26 cellular contexts compared by ENCODE assay signal in genomic region chr3:127034990-127035652, GRCh38. TPM values are rescaled to one million over a fixed set of nuclear protein-coding genes. Genes with fewer than 3 reads are reported as not detected.
A peak's percentile ranks its signal among the peaks of the same experiment; 100 is the strongest.
DNase-seq lines count a peak whose midpoint lies in the region; ATAC-seq, FAIRE-seq and TF ChIP-seq lines count a peak whose summit lies in the region.
"Had no signal": no experiment of that assay in that cellular context is flagged by ENCODE, and none has a peak within 500 bp of the region (broad histone marks: within the 10 kb centered on the region; RNA-seq: fewer than 3 reads in every experiment).

No MANE protein-coding gene starts in this region.

- TF ChIP-seq CTCF in GM12878 (IDR thresholded peaks at IDR 0.05 in 2 of 3, conservative IDR thresholded peaks at IDR 0.05 in 1 of 3; ENCODE audit: control insufficient read depth in 2 of 3, extremely low read depth in 1 of 3, insufficient read depth in 1 of 3, low read depth in 3 of 3, low read length in 3 of 3) (no peak), left ventricle myocardium inferior (IDR thresholded peaks at IDR 0.05; ENCODE audit: borderline replicate concordance) (no peak), ovary (IDR thresholded peaks at IDR 0.05) (no peak), type B pancreatic cell (conservative IDR thresholded peaks at IDR 0.05) (no peak), Calu3 (IDR thresholded peaks at IDR 0.05; ENCODE audit: unreplicated experiment) (no peak)

- H3F3A ChIP-seq in GM23248 (ENCODE audit: insufficient read depth), result no peaks in the 10 kb centered on the region

- POLR2A ChIA-PET in GM12878 (lab: Charles Lee), result no interaction called here
- POLR2A ChIA-PET in activated CD4-positive, alpha-beta T cell treated with anti-CD3 and anti-CD28 coated beads for 36 hours (lab: Charles Lee), result no interaction called here

- DNase-seq in GM23248 (no peak), GM12878 (ENCODE audit: low read depth, low spot score) (no peak), left ventricle myocardium inferior (peak; percentile 7), ovary (peak in 2 of 5 donors; percentile 39 to 40), type B pancreatic cell (ENCODE audit: extremely low spot score, unreplicated experiment) (no peak), NAMALWA (ENCODE audit: low spot score) (no peak), Calu3 (no peak)
- no peak for DNase-seq in activated CD4-positive, alpha-beta T cell treated with anti-CD3 and anti-CD28 coated beads for 36 hours
- DNase-seq: activated B cell treated with CpG ODN at 0.5 μM for 24 hours; activated CD8-positive, alpha-beta T cell treated with anti-CD3 and anti-CD28 coated beads for 36 hours; activated T-cell treated with anti-CD3 and anti-CD28 coated beads, Interleukin-2, amount 50 U/mL, for 72 hours; CD4-positive, CD25-positive, alpha-beta regulatory T cell; DMS53; esophagus squamous epithelium; immature natural killer cell; MM.1S; natural killer cell; NCI-H1930; retina; stimulated activated CD4-positive, alpha-beta T cell treated with anti-CD3 and anti-CD28 coated beads, Interleukin-15, amount 100 ng/mL, for 24 hours had no signal

- H3K9ac ChIP-seq in GM23248 (peak overlapping the region; percentile 35; the same call in 1 of the 2 replicates), GM12878 (ENCODE audit: control insufficient read depth, insufficient read depth, low read length) (no peak overlapping the region)

- ATAC-seq in GM12878, result no peak
- no peak for ATAC-seq in activated CD4-positive, alpha-beta T cell treated with anti-CD3 and anti-CD28 coated beads for 36 hours
- ATAC-seq: activated CD8-positive, alpha-beta T cell treated with anti-CD3 and anti-CD28 coated beads for 36 hours; activated T-cell treated with anti-CD3 and anti-CD28 coated beads, Interleukin-2, amount 50 U/mL, for 72 hours; natural killer cell had no signal

- peaks cover 9% of the 10 kb centered on the region for H3K4me1 ChIP-seq in GM23248 (ENCODE audit: insufficient read depth)
- H3K4me1 ChIP-seq in GM12878 (ENCODE audit: control insufficient read depth, insufficient read depth, low read length), result no peaks in the 10 kb centered on the region
- no peaks in the 10 kb centered on the region for H3K4me1 ChIP-seq in left ventricle myocardium inferior
- peaks cover 3% of the 10 kb centered on the region for H3K4me1 ChIP-seq in ovary (ENCODE audit: insufficient read depth)
- H3K4me1 ChIP-seq: SJSA1 had no signal

- intact Hi-C loops in GM12878 (cut with micrococcal nuclease; ENCODE audit: unreplicated experiment), result no loop called here
- intact Hi-C loops in left ventricle myocardium inferior (cut with micrococcal nuclease), result no loop called here
- intact Hi-C loops in ovary (cut with DNase I), result no loop called here
- intact Hi-C loops in Calu3 (cut with micrococcal nuclease; ENCODE audit: unreplicated experiment), result no loop called here
- intact Hi-C loops in activated CD4-positive, alpha-beta T cell treated with anti-CD3 and anti-CD28 coated beads for 36 hours (cut with DNase I, micrococcal nuclease), result no loop called here

- H3K4me2 ChIP-seq in GM23248 (ENCODE audit: unreplicated experiment) (peak overlapping the region; percentile 13), GM12878 (ENCODE audit: control insufficient read depth, insufficient read depth) (no peak overlapping the region)

- H3K9me3 Mint-ChIP-seq in type B pancreatic cell (no peaks in the 10 kb centered on the region), Calu3 (ENCODE audit: low read depth, unreplicated experiment) (no peaks in the 10 kb centered on the region)
- H3K9me3 Mint-ChIP-seq in activated CD4-positive, alpha-beta T cell treated with anti-CD3 and anti-CD28 coated beads for 36 hours (ENCODE audit: low read depth), result no peaks in the 10 kb centered on the region
- H3K9me3 Mint-ChIP-seq: activated B cell treated with CpG ODN at 0.5 μM for 24 hours; activated CD8-positive, alpha-beta T cell treated with anti-CD3 and anti-CD28 coated beads for 36 hours; activated T-cell treated with anti-CD3 and anti-CD28 coated beads, Interleukin-2, amount 50 U/mL, for 72 hours; immature natural killer cell; memory B cell; natural killer cell; stimulated activated effector memory CD8-positive, alpha-beta T cell treated with anti-CD3 and anti-CD28 coated beads, Interleukin-12 subunit alpha, Interleukin-12 subunit beta, amount 100 ng/mL, for 72 hours had no signal

- in situ Hi-C loops in GM23248 (cut with MboI), result no loop called here
- in situ Hi-C loops in GM12878 (cut with MboI), result no loop called here

- H3K36me3 Mint-ChIP-seq in type B pancreatic cell (no peaks in the 10 kb centered on the region), Calu3 (ENCODE audit: insufficient read depth, unreplicated experiment) (peaks cover 39% of the 10 kb centered on the region)
- no peaks in the 10 kb centered on the region for H3K36me3 Mint-ChIP-seq in activated CD4-positive, alpha-beta T cell treated with anti-CD3 and anti-CD28 coated beads for 36 hours (ENCODE audit: low read depth)
- H3K36me3 Mint-ChIP-seq: activated naive CD8-positive, alpha-beta T cell; immature natural killer cell; natural killer cell had no signal

- RAD21 ChIA-PET in GM12878 (lab: Charles Lee; ENCODE audit: unreplicated experiment), result no interaction called here

- FAIRE-seq in GM12878 (lab: Jason Lieb, UNC), result no peak
- FAIRE-seq: bronchial epithelial cell had no signal

- TF ChIP-seq EP300 in GM12878 (IDR thresholded peaks at IDR 0.05; ENCODE audit: borderline replicate concordance in 1 of 2, control insufficient read depth in 1 of 2, low read depth in 2 of 2, low read length in 2 of 2) (no peak), ovary (IDR thresholded peaks at IDR 0.05) (no peak)

- SMC1A ChIA-PET in GM12878 (lab: Charles Lee; ENCODE audit: uncharacterized antibody, unreplicated experiment), result no interaction called here

- H3K79me2 ChIP-seq in GM23248 (ENCODE audit: insufficient read depth), result no peaks in the 10 kb centered on the region
- no peaks in the 10 kb centered on the region for H3K79me2 ChIP-seq in GM12878 (ENCODE audit: control insufficient read depth, insufficient read depth, low read length)

- no peak for TF ChIP-seq RAD21 in GM12878 (IDR thresholded peaks at IDR 0.05; ENCODE audit: insufficient read depth, low read depth, low read length)

- TF ChIP-seq POLR2A in GM12878 (IDR thresholded peaks at IDR 0.05; ENCODE audit: low read depth, low read length), result no peak
- no peak for TF ChIP-seq POLR2A in ovary (IDR thresholded peaks at IDR 0.05)

- WGBS in GM23248 (ENCODE audit: low coverage in 1 of 2, low lambda C conversion rate in 2 of 2, missing lambda C conversion rate in 2 of 2), 2 experiments, result 67 to 71% methylated on average over 13 of the region's 13 CpGs
- 71% methylated on average over 13 of the region's 13 CpGs for WGBS in GM12878 (ENCODE audit: insufficient coverage, insufficient replicate concordance, low lambda C conversion rate, missing lambda C conversion rate)
- WGBS in ovary, 3 donors, result 64 to 79% (median 69%) methylated on average over 13 of the region's 13 CpGs

- CTCF ChIA-PET in GM12878 (lab: Yijun Ruan, JAX) (no interaction called here), Calu3 (lab: Charles Lee) (interaction anchor here (0.9 kb wide), 1 partner anchor 269 kb away, joined by 4 read pairs; no protein-coding TSS in a partner anchor)
- CTCF ChIA-PET in activated CD4-positive, alpha-beta T cell treated with anti-CD3 and anti-CD28 coated beads for 36 hours (lab: Charles Lee), result no interaction called here

- H3K27me3 ChIP-seq in GM23248 (replicated peaks; ENCODE audit: insufficient read depth) (no peaks in the 10 kb centered on the region), GM12878 (replicated peaks in 1 of 2; ENCODE audit: control insufficient read depth in 2 of 2, insufficient read depth in 2 of 2, low read length in 1 of 2) (no peaks in the 10 kb centered on the region), left ventricle myocardium inferior (ENCODE audit: low read depth) (no peaks in the 10 kb centered on the region), ovary (no peaks in the 10 kb centered on the region)
- H3K27me3 ChIP-seq: esophagus squamous epithelium, SJSA1, tibial artery had no signal

- H3K27me3 Mint-ChIP-seq in type B pancreatic cell, result peaks cover under 1% of the 10 kb centered on the region
- H3K27me3 Mint-ChIP-seq in Calu3 (ENCODE audit: unreplicated experiment), result no peaks in the 10 kb centered on the region
- no peaks in the 10 kb centered on the region for H3K27me3 Mint-ChIP-seq in activated CD4-positive, alpha-beta T cell treated with anti-CD3 and anti-CD28 coated beads for 36 hours
- H3K27me3 Mint-ChIP-seq: activated B cell treated with CpG ODN at 0.5 μM for 24 hours; activated CD8-positive, alpha-beta T cell treated with anti-CD3 and anti-CD28 coated beads for 36 hours; activated naive CD8-positive, alpha-beta T cell; CD4-positive, CD25-positive, alpha-beta regulatory T cell had no signal

- BruUV-seq in GM12878 (replicated peaks; lab: Mats Ljungman, UMichigan) (TSS peak; percentile 78), Calu3 (replicated peaks; lab: Mats Ljungman, UMichigan) (no TSS peak)

- H3K27ac ChIP-seq in GM23248 (peak overlapping the region; percentile 30; the same call in 1 of the 2 replicates), GM12878 (ENCODE audit: control insufficient read depth, insufficient read depth) (no peak overlapping the region), left ventricle myocardium inferior (replicated peaks) (no peak overlapping the region), ovary (peak overlapping the region; percentile 3 to 86)
- H3K27ac ChIP-seq: SJSA1 had no signal

- H3K4me3 Mint-ChIP-seq in type B pancreatic cell, result no peak overlapping the region
- no peak overlapping the region for H3K4me3 Mint-ChIP-seq in Calu3 (ENCODE audit: low read depth, unreplicated experiment)
- no peak overlapping the region for H3K4me3 Mint-ChIP-seq in activated CD4-positive, alpha-beta T cell treated with anti-CD3 and anti-CD28 coated beads for 36 hours
- H3K4me3 Mint-ChIP-seq: activated B cell treated with CpG ODN at 0.5 μM for 24 hours; activated CD8-positive, alpha-beta T cell treated with anti-CD3 and anti-CD28 coated beads for 36 hours; activated naive CD8-positive, alpha-beta T cell; activated T-cell treated with anti-CD3 and anti-CD28 coated beads, Interleukin-2, amount 50 U/mL, for 72 hours; CD4-positive, CD25-positive, alpha-beta regulatory T cell; immature natural killer cell; memory B cell; natural killer cell; stimulated activated effector memory CD8-positive, alpha-beta T cell treated with anti-CD3 and anti-CD28 coated beads, Interleukin-12 subunit alpha, Interleukin-12 subunit beta, amount 100 ng/mL, for 72 hours had no signal

- H3K27ac Mint-ChIP-seq in type B pancreatic cell (no peak overlapping the region), Calu3 (ENCODE audit: unreplicated experiment) (no peak overlapping the region)
- no peak overlapping the region for H3K27ac Mint-ChIP-seq in activated CD4-positive, alpha-beta T cell treated with anti-CD3 and anti-CD28 coated beads for 36 hours
- H3K27ac Mint-ChIP-seq: activated B cell treated with CpG ODN at 0.5 μM for 24 hours; activated CD8-positive, alpha-beta T cell treated with anti-CD3 and anti-CD28 coated beads for 36 hours; activated naive CD8-positive, alpha-beta T cell; activated T-cell treated with anti-CD3 and anti-CD28 coated beads, Interleukin-2, amount 50 U/mL, for 72 hours; CD4-positive, CD25-positive, alpha-beta regulatory T cell; immature natural killer cell; memory B cell; natural killer cell; stimulated activated effector memory CD8-positive, alpha-beta T cell treated with anti-CD3 and anti-CD28 coated beads, Interleukin-12 subunit alpha, Interleukin-12 subunit beta, amount 100 ng/mL, for 72 hours had no signal

- H3K4me3 ChIP-seq in GM23248, result no peak overlapping the region
- no peak overlapping the region for H3K4me3 ChIP-seq in GM12878
- H3K4me3 ChIP-seq in left ventricle myocardium inferior, result no peak overlapping the region
- H3K4me3 ChIP-seq in ovary, result no peak overlapping the region
- H3K4me3 ChIP-seq: esophagus squamous epithelium, SJSA1, tibial artery had no signal

- H4K20me1 ChIP-seq in GM23248 (ENCODE audit: insufficient read depth), result no peaks in the 10 kb centered on the region
- no peaks in the 10 kb centered on the region for H4K20me1 ChIP-seq in GM12878 (ENCODE audit: control insufficient read depth, insufficient read depth)

- H3K9me3 ChIP-seq in GM23248 (ENCODE audit: low read depth), result no peaks in the 10 kb centered on the region
- no peaks in the 10 kb centered on the region for H3K9me3 ChIP-seq in GM12878 (replicated peaks; ENCODE audit: control insufficient read depth, insufficient read depth, low read length)
- no peaks in the 10 kb centered on the region for H3K9me3 ChIP-seq in left ventricle myocardium inferior (replicated peaks)
- no peaks in the 10 kb centered on the region for H3K9me3 ChIP-seq in ovary
- H3K9me3 ChIP-seq: esophagus squamous epithelium, SJSA1, tibial artery had no signal

- no peaks in the 10 kb centered on the region for H3K9me2 ChIP-seq in GM23248 (ENCODE audit: insufficient read depth)

- H3K4me1 Mint-ChIP-seq in type B pancreatic cell (ENCODE audit: unreplicated experiment) (peaks cover 8% of the 10 kb centered on the region), Calu3 (ENCODE audit: low read depth, unreplicated experiment) (peaks cover 28% of the 10 kb centered on the region)
- no peaks in the 10 kb centered on the region for H3K4me1 Mint-ChIP-seq in activated CD4-positive, alpha-beta T cell treated with anti-CD3 and anti-CD28 coated beads for 36 hours
- H3K4me1 Mint-ChIP-seq: activated B cell treated with CpG ODN at 0.5 μM for 24 hours; CD4-positive, CD25-positive, alpha-beta regulatory T cell; immature natural killer cell; memory B cell; natural killer cell; stimulated activated effector memory CD8-positive, alpha-beta T cell treated with anti-CD3 and anti-CD28 coated beads, Interleukin-12 subunit alpha, Interleukin-12 subunit beta, amount 100 ng/mL, for 72 hours had no signal

- H2AFZ ChIP-seq in GM23248 (no peak overlapping the region), GM12878 (ENCODE audit: control insufficient read depth, low read depth, low read length) (no peak overlapping the region)

- no peaks in the 10 kb centered on the region for H3K36me3 ChIP-seq in GM23248 (ENCODE audit: low read depth)
- H3K36me3 ChIP-seq in GM12878 (ENCODE audit: control insufficient read depth in 2 of 2, insufficient read depth in 2 of 2, low read length in 1 of 2), result peaks cover 0 to 12% of the 10 kb centered on the region in 2 experiments; a peak in 2 of 4 replicates
- peaks cover 29% of the 10 kb centered on the region for H3K36me3 ChIP-seq in left ventricle myocardium inferior
- H3K36me3 ChIP-seq in ovary, result no peaks in the 10 kb centered on the region

RNA-seq across cellular contexts. Expression of gene PLXNA1, which starts 52.2 kb away (rescaled TPM):
- 84.7 and 86.1 TPM in 2 replicates for total RNA-seq in GM23248 (2014; rRNA removed; shearing (Covaris generic))
- polyA plus RNA-seq in GM23248 (2016; fragmentation: Nextera tagmentation; extraction: Ambion mirVana), result 12.4 and 13.4 TPM in 2 replicates
- 76.3 and 87.4 TPM in 2 replicates for total RNA-seq in GM12878 (2013; cell fraction: nucleolus; rRNA removed)
- total RNA-seq in GM12878 (2014; rRNA removed), result 3.4 and 5.1 TPM in 2 replicates
- total RNA-seq in GM12878 (2014; rRNA removed; fragmentation: Illumina TruSeq; extraction: Trizol), result 2.6 TPM in 2 replicates
- 9.9 and 10.3 TPM in 2 replicates for total RNA-seq in GM12878 (2021)
- polyA plus RNA-seq in GM12878 (2011; ENCODE audit: low read depth), result 1.8 TPM
- 5.8 and 16.4 TPM in 2 replicates for polyA plus RNA-seq in GM12878 (2011; rRNA removed)
- polyA plus RNA-seq in GM12878 (2011; cell fraction: cytosol; rRNA removed), result 13.6 and 19.3 TPM in 2 replicates
- 104 and 110 TPM in 2 replicates for polyA plus RNA-seq in GM12878 (2011; cell fraction: nucleus; rRNA removed)
- 6.5 and 6.7 TPM in 2 replicates for polyA plus RNA-seq in GM12878 (2012)
- polyA plus RNA-seq in GM12878 (2014; fragmentation: Illumina TruSeq; extraction: Trizol), result 1.8 and 2.5 TPM in 2 replicates
- polyA plus RNA-seq in GM12878 (2014; fragmentation: Nextera tagmentation; extraction: Ambion mirVana), result under 1 TPM; 0.03 to 0.15 TPM
- polyA plus RNA-seq in GM12878 (2014; rRNA removed), result 5.4 and 6.8 TPM in 2 replicates
- under 1 TPM; 0.79 to 0.95 TPM for polyA plus RNA-seq in GM12878 (2016; fragmentation: Nextera tagmentation; extraction: Ambion mirVana)
- 31.7 and 34.5 TPM in 2 replicates for polyA minus RNA-seq in GM12878 (2011; rRNA and poly(A)+ RNA removed)
- 8.8 and 10.0 TPM in 2 replicates for polyA minus RNA-seq in GM12878 (2011; cell fraction: cytosol; rRNA and poly(A)+ RNA removed)
- 31.4 and 46.3 TPM in 2 replicates for polyA minus RNA-seq in GM12878 (2011; cell fraction: nucleus; rRNA and poly(A)+ RNA removed)
- total RNA-seq in left ventricle myocardium inferior, result 26.4 TPM
- total RNA-seq in ovary, result 10 to 100 TPM; 13.8 to 47.2 (median 27.6) TPM
- 10 to 100 TPM in 1 of 2 donors, 1 to 10 TPM in 1; 9.2 to 10.6 TPM for polyA plus RNA-seq in ovary
- 55.9 and 59.2 TPM in 2 replicates for total RNA-seq in type B pancreatic cell (ENCODE audit: low replicate concordance)
- total RNA-seq in Calu3 (2022), result 81.1 and 84.3 TPM in 2 replicates
- 1 to 10 TPM; 6.7 to 8.8 TPM for total RNA-seq in activated CD4-positive, alpha-beta T cell treated with anti-CD3 and anti-CD28 coated beads for 36 hours

Comparison
In these comparisons a context has a peak if more than half of its experiments do, and no peak if none do; other contexts are left out.
1. H3K27ac ChIP-seq: peak in GM23248 (single experiment) and ovary (2 of 2); none in GM12878 (single experiment) and left ventricle myocardium inferior (single experiment).